25 cellular contexts compared by ENCODE assay signal in genomic region chr6:166312832-166313231, GRCh38. TPM values are rescaled to one million over a fixed set of nuclear protein-coding genes. Genes with fewer than 3 reads are reported as not detected.
DNase-seq lines count a peak whose midpoint lies in the region; ATAC-seq, FAIRE-seq and TF ChIP-seq lines count a peak whose summit lies in the region.
"Had no signal": no experiment of that assay in that cellular context is flagged by ENCODE, and none has a peak within 500 bp of the region (broad histone marks: within the 10 kb centered on the region; RNA-seq: fewer than 3 reads in every experiment).

No MANE protein-coding gene starts in this region.

- H3K9me1 ChIP-seq in K562 (ENCODE audit: control insufficient read depth, insufficient read depth, low read length): no peaks in the 10 kb centered on the region

- no peak overlapping the region for H3K4me3 Mint-ChIP-seq in activated T-cell treated with anti-CD3 and anti-CD28 coated beads, Interleukin-2, amount 50 U/mL, for 72 hours
- H3K4me3 Mint-ChIP-seq in activated T-cell treated with anti-CD3 and anti-CD28 coated beads, Interleukin-2, amount 50 U/mL, for 24 hours: no peak overlapping the region
- H3K4me3 Mint-ChIP-seq: CD14-positive monocyte; CD4-positive, alpha-beta T cell; CD8-positive, alpha-beta memory T cell; GM23338; H9; HFFc6 had no signal

- no peaks in the 10 kb centered on the region for H3K36me3 ChIP-seq in SK-N-MC (ENCODE audit: insufficient read depth, low read length)
- H3K36me3 ChIP-seq in K562 (ENCODE audit: control insufficient read depth, insufficient read depth, low read length): no peaks in the 10 kb centered on the region
- H3K36me3 ChIP-seq in uterus: no peaks in the 10 kb centered on the region
- H3K36me3 ChIP-seq: BE2C had no signal

- H3K27ac Mint-ChIP-seq in activated T-cell treated with anti-CD3 and anti-CD28 coated beads, Interleukin-2, amount 50 U/mL, for 72 hours: peak overlapping the region; percentile 57
- H3K27ac Mint-ChIP-seq in activated T-cell treated with anti-CD3 and anti-CD28 coated beads, Interleukin-2, amount 50 U/mL, for 24 hours: no peak overlapping the region
- H3K27ac Mint-ChIP-seq: CD14-positive monocyte; CD4-positive, alpha-beta T cell; CD8-positive, alpha-beta memory T cell; GM23338; H9; HFFc6 had no signal

- no peaks in the 10 kb centered on the region for H3K9me3 Mint-ChIP-seq in activated T-cell treated with anti-CD3 and anti-CD28 coated beads, Interleukin-2, amount 50 U/mL, for 72 hours
- H3K9me3 Mint-ChIP-seq in activated T-cell treated with anti-CD3 and anti-CD28 coated beads, Interleukin-2, amount 50 U/mL, for 24 hours: no peaks in the 10 kb centered on the region
- H3K9me3 Mint-ChIP-seq: CD4-positive, alpha-beta T cell; CD8-positive, alpha-beta memory T cell; GM23338; H9; HFFc6 had no signal

- no peak for TF ChIP-seq RAD21 in K562 (CRISPR knock-in tag; conservative IDR thresholded peaks at IDR 0.05 in 1 of 2, IDR thresholded peaks at IDR 0.05 in 1 of 2)

- H3K9me3 ChIP-seq in SK-N-MC (ENCODE audit: low read depth, low read length): no peaks in the 10 kb centered on the region
- H3K9me3 ChIP-seq in K562 (replicated peaks; ENCODE audit: control insufficient read depth, insufficient read depth, low read depth, low read length): no peaks in the 10 kb centered on the region
- H3K9me3 ChIP-seq in uterus: no peaks in the 10 kb centered on the region
- H3K9me3 ChIP-seq: BE2C; BLaER1 treated with 17β-estradiol and CSF1 and Interleukin-3, amounts not matched to agents 10 nM and 100 nM had no signal

- H3K79me2 ChIP-seq in K562 (ENCODE audit: control insufficient read depth, insufficient read depth, low read length): no peaks in the 10 kb centered on the region

- in situ Hi-C loops in K562 (cut with MboI): no loop called here

- CTCF ChIA-PET in K562 (lab: Yijun Ruan, JAX; ENCODE audit: low intra/inter-chr PET ratio): interaction anchor here (0.6 to 2.3 kb wide), 3 partner anchors 15 to 829 kb away, joined by 3 to 24 read pairs (median 5); no protein-coding TSS in a partner anchor

- H3K36me3 Mint-ChIP-seq in activated T-cell treated with anti-CD3 and anti-CD28 coated beads, Interleukin-2, amount 50 U/mL, for 72 hours (ENCODE audit: insufficient read depth in 2 of 2): no peaks in the 10 kb centered on the region
- no peaks in the 10 kb centered on the region for H3K36me3 Mint-ChIP-seq in activated T-cell treated with anti-CD3 and anti-CD28 coated beads, Interleukin-2, amount 50 U/mL, for 24 hours (ENCODE audit: low read depth)
- H3K36me3 Mint-ChIP-seq: CD14-positive monocyte; CD8-positive, alpha-beta memory T cell had no signal

- peaks cover 16% of the 10 kb centered on the region for H3K27me3 Mint-ChIP-seq in activated T-cell treated with anti-CD3 and anti-CD28 coated beads, Interleukin-2, amount 50 U/mL, for 72 hours (ENCODE audit: low read depth)
- H3K27me3 Mint-ChIP-seq in activated T-cell treated with anti-CD3 and anti-CD28 coated beads, Interleukin-2, amount 50 U/mL, for 24 hours: peaks cover 20% of the 10 kb centered on the region

- intact Hi-C loops in K562 (cut with micrococcal nuclease): loop anchor here (1.0 to 2.0 kb wide), 3 partner anchors 18 to 87 kb away; partner anchors contain the start of gene MPC1
- intact Hi-C loops in uterus (cut with DNase I; ENCODE audit: low total_unique reads): no loop called here

- no peak for ATAC-seq in activated T-cell treated with anti-CD3 and anti-CD28 coated beads, Interleukin-2, amount 50 U/mL, for 72 hours (replicated peaks in 1 of 2)
- ATAC-seq in K562: no peak
- no peak for ATAC-seq in GM21360 (IDR thresholded peaks at IDR 0.05; ENCODE audit: unreplicated experiment)
- ATAC-seq in GM21367 (IDR thresholded peaks at IDR 0.05; ENCODE audit: unreplicated experiment): no peak

- peaks cover 13 to 23% of the 10 kb centered on the region in 2 experiments for H3K27me3 ChIP-seq in K562 (ENCODE audit: control insufficient read depth in 2 of 2, insufficient read depth in 2 of 2, low read length in 2 of 2)
- no peaks in the 10 kb centered on the region for H3K27me3 ChIP-seq in uterus

- peak overlapping the region; percentile 47 for H3K9ac ChIP-seq in SK-N-MC (ENCODE audit: insufficient read length)
- no peak overlapping the region for H3K9ac ChIP-seq in K562 (ENCODE audit: insufficient read depth in 1 of 2, low read depth in 2 of 2, low read length in 2 of 2)
- H3K9ac ChIP-seq: BLaER1 treated with 17β-estradiol and CSF1 and Interleukin-3, amounts not matched to agents 10 nM and 100 nM had no signal

- WGBS in K562 (ENCODE audit: insufficient coverage, low coverage, missing lambda C conversion rate): 30% methylated on average over 1 of the region's 1 CpG

- POLR2A ChIA-PET in K562 (lab: Yijun Ruan, JAX): interaction anchor here (0.6 to 0.8 kb wide), 2 partner anchors 23 to 73 kb away, joined by 3 to 5 read pairs; no protein-coding TSS in a partner anchor

- H3K4me2 ChIP-seq in K562 (ENCODE audit: insufficient read depth, low read length): no peak overlapping the region
- H3K4me2 ChIP-seq: BLaER1 treated with 17β-estradiol and CSF1 and Interleukin-3, amounts not matched to agents 10 nM and 100 nM; GM23338 had no signal

- H3K4me1 ChIP-seq in K562 (replicated peaks in 1 of 2; ENCODE audit: control insufficient read depth in 2 of 2, insufficient read depth in 2 of 2, low read length in 2 of 2): no peaks in the 10 kb centered on the region; a peak in 1 of 5 replicates
- H3K4me1 ChIP-seq in uterus: peaks cover 0 to 4% of the 10 kb centered on the region in 2 donors
- H3K4me1 ChIP-seq: BE2C had no signal

- no peak for FAIRE-seq in K562 (lab: Jason Lieb, UNC)
- FAIRE-seq: A204.1, D721Med had no signal

- peak overlapping the region; percentile 50 for H2AFZ ChIP-seq in K562 (ENCODE audit: low read depth, low read length)
- H2AFZ ChIP-seq: GM23338 had no signal

- H3K27ac ChIP-seq in SK-N-MC (peak overlapping the region; percentile 73; the same call in 1 of the 2 replicates), K562 (ENCODE audit: extremely low read depth, low read depth, low read length) (no peak overlapping the region), uterus (no peak overlapping the region)
- H3K27ac ChIP-seq: 22Rv1; BLaER1 treated with 17β-estradiol and CSF1 and Interleukin-3, amounts not matched to agents 10 nM and 100 nM had no signal

- TF ChIP-seq EP300 in K562 (IDR thresholded peaks at IDR 0.05; ENCODE audit: low read length): no peak

- TF ChIP-seq CTCF in K562 (IDR thresholded peaks at IDR 0.05 in 2 of 3, conservative IDR thresholded peaks at IDR 0.05 in 1 of 3; ENCODE audit: insufficient read depth in 2 of 3, low read depth in 1 of 3, low read length in 3 of 3) (no peak), uterus (IDR thresholded peaks at IDR 0.05) (no peak)

- BruUV-seq in K562 (replicated peaks; lab: Mats Ljungman, UMichigan): no TSS peak

- no peaks in the 10 kb centered on the region for H4K20me1 ChIP-seq in K562 (replicated peaks; ENCODE audit: control insufficient read depth, insufficient read depth, low read length)

- H3K4me3 ChIP-seq in SK-N-MC: no peak overlapping the region; the same call in 1 of the 2 replicates
- H3K4me3 ChIP-seq in K562: no peak overlapping the region
- no peak overlapping the region for H3K4me3 ChIP-seq in uterus
- H3K4me3 ChIP-seq: BLaER1 treated with 17β-estradiol and CSF1 and Interleukin-3, amounts not matched to agents 10 nM and 100 nM; GM23338 had no signal

- H3K4me1 Mint-ChIP-seq in activated T-cell treated with anti-CD3 and anti-CD28 coated beads, Interleukin-2, amount 50 U/mL, for 72 hours (ENCODE audit: low read depth): peaks cover 5% of the 10 kb centered on the region
- H3K4me1 Mint-ChIP-seq in activated T-cell treated with anti-CD3 and anti-CD28 coated beads, Interleukin-2, amount 50 U/mL, for 24 hours (ENCODE audit: low read depth): peaks cover 4% of the 10 kb centered on the region

- TF ChIP-seq POLR2A in K562 (conservative IDR thresholded peaks at IDR 0.05) (no peak), uterus (IDR thresholded peaks at IDR 0.05) (no peak)

- DNase-seq in activated T-cell treated with anti-CD3 and anti-CD28 coated beads, Interleukin-2, amount 50 U/mL, for 72 hours: no peak
- DNase-seq in activated T-cell treated with anti-CD3 and anti-CD28 coated beads, Interleukin-2, amount 50 U/mL, for 24 hours: no peak
- DNase-seq in SK-N-MC (ENCODE audit: low read depth, low spot score) (no peak), K562 (ENCODE audit: extremely low read depth in 1 of 4, low spot score in 3 of 4) (no peak), uterus (no peak), NCI-H2227 (lab: John Stamatoyannopoulos, UW; ENCODE audit: unreplicated experiment) (no peak)
- DNase-seq: DMS79, GF-D8 had no signal

RNA-seq across cellular contexts. Expression of gene PRR18, which starts 4.6 kb away (rescaled TPM):
- under 1 TPM in 1 of 2 donors, not detected in 1; 0.07 TPM for total RNA-seq in activated T-cell treated with anti-CD3 and anti-CD28 coated beads, Interleukin-2, amount 50 U/mL, for 72 hours
- not detected in 2 replicates for total RNA-seq in K562 (2011; cell fraction: chromatin; rRNA removed; ENCODE audit: low replicate concordance)
- not detected in 2 replicates for total RNA-seq in K562 (2011; cell fraction: nucleolus; rRNA removed)
- total RNA-seq in K562 (2011; cell fraction: nucleoplasm; rRNA removed): not detected in 2 replicates
- total RNA-seq in K562 (2014; rRNA removed) (not detected in 2 replicates), K562 (2014; rRNA removed; fragmentation: Illumina TruSeq; extraction: Trizol) (not detected in 2 replicates), K562 (2015; rRNA removed; fragmentation: Illumina TruSeq; extraction: Trizol) (not detected in 2 replicates), K562 (2021) (not detected in 2 replicates), uterus (not detected)
- polyA plus RNA-seq in K562 (2011; rRNA removed) (not detected in 2 replicates), K562 (2014; fragmentation: Illumina TruSeq; extraction: Trizol) (not detected in 2 replicates), K562 (2014; fragmentation: Nextera tagmentation; extraction: Ambion mirVana) (not detected), K562 (2014; rRNA removed) (not detected in 2 replicates)
- polyA plus RNA-seq in K562 (2011; cell fraction: cytosol; rRNA removed): not detected in 2 replicates
- not detected in 2 replicates for polyA plus RNA-seq in K562 (2011; cell fraction: nucleus; rRNA removed)
- polyA plus RNA-seq in K562 (2012): 0.06 TPM in 1 of 2 replicates, not detected in the other
- polyA minus RNA-seq in K562 (2011; rRNA and poly(A)+ RNA removed): not detected in 2 replicates
- polyA minus RNA-seq in K562 (2011; cell fraction: cytosol; rRNA and poly(A)+ RNA removed): not detected in 2 replicates
- polyA minus RNA-seq in K562 (2011; cell fraction: nucleus; rRNA and poly(A)+ RNA removed): not detected in 2 replicates
- total RNA-seq: CD4-positive, alpha-beta T cell; Daoy; G401; H4; H9; HFFc6 had no signal
- polyA plus RNA-seq: AG04450; CD14-positive monocyte; CD8-positive, alpha-beta memory T cell; GM23338 had no signal

RNA-seq across cellular contexts. Expression of gene SFT2D1, which starts 29.5 kb away (rescaled TPM):
- 10 to 100 TPM; 39.4 to 44.4 TPM for total RNA-seq in activated T-cell treated with anti-CD3 and anti-CD28 coated beads, Interleukin-2, amount 50 U/mL, for 72 hours
- 89.6 and 170 TPM in 2 replicates for total RNA-seq in K562 (2011; cell fraction: chromatin; rRNA removed; ENCODE audit: low replicate concordance)
- 65.9 and 78.2 TPM in 2 replicates for total RNA-seq in K562 (2011; cell fraction: nucleolus; rRNA removed)
- 150 and 228 TPM in 2 replicates for total RNA-seq in K562 (2011; cell fraction: nucleoplasm; rRNA removed)
- total RNA-seq in K562 (2014; rRNA removed) (59.5 and 63.1 TPM in 2 replicates), K562 (2014; rRNA removed; fragmentation: Illumina TruSeq; extraction: Trizol) (67.1 and 75.7 TPM in 2 replicates), K562 (2015; rRNA removed; fragmentation: Illumina TruSeq; extraction: Trizol) (50.1 and 54.4 TPM in 2 replicates), K562 (2021) (68.7 and 81.0 TPM in 2 replicates), uterus (10 to 100 TPM in 3 of 4 donors, 1 to 10 TPM in 1; 6.1 to 35.8 (median 33.0) TPM)
- polyA plus RNA-seq in K562 (2011; rRNA removed) (129 and 140 TPM in 2 replicates), K562 (2014; fragmentation: Illumina TruSeq; extraction: Trizol) (80.1 and 81.5 TPM in 2 replicates), K562 (2014; fragmentation: Nextera tagmentation; extraction: Ambion mirVana) (10 to 100 TPM; 73.0 to 74.6 TPM), K562 (2014; rRNA removed) (106 and 111 TPM in 2 replicates)
- polyA plus RNA-seq in K562 (2011; cell fraction: cytosol; rRNA removed): 67.3 and 111 TPM in 2 replicates
- polyA plus RNA-seq in K562 (2011; cell fraction: nucleus; rRNA removed): 110 and 178 TPM in 2 replicates
- polyA plus RNA-seq in K562 (2012): 76.9 and 85.8 TPM in 2 replicates
- 64.9 and 66.3 TPM in 2 replicates for polyA minus RNA-seq in K562 (2011; rRNA and poly(A)+ RNA removed)
- polyA minus RNA-seq in K562 (2011; cell fraction: cytosol; rRNA and poly(A)+ RNA removed): 18.2 and 18.4 TPM in 2 replicates
- 37.4 and 67.9 TPM in 2 replicates for polyA minus RNA-seq in K562 (2011; cell fraction: nucleus; rRNA and poly(A)+ RNA removed)
